In the genomic region with DNA sequence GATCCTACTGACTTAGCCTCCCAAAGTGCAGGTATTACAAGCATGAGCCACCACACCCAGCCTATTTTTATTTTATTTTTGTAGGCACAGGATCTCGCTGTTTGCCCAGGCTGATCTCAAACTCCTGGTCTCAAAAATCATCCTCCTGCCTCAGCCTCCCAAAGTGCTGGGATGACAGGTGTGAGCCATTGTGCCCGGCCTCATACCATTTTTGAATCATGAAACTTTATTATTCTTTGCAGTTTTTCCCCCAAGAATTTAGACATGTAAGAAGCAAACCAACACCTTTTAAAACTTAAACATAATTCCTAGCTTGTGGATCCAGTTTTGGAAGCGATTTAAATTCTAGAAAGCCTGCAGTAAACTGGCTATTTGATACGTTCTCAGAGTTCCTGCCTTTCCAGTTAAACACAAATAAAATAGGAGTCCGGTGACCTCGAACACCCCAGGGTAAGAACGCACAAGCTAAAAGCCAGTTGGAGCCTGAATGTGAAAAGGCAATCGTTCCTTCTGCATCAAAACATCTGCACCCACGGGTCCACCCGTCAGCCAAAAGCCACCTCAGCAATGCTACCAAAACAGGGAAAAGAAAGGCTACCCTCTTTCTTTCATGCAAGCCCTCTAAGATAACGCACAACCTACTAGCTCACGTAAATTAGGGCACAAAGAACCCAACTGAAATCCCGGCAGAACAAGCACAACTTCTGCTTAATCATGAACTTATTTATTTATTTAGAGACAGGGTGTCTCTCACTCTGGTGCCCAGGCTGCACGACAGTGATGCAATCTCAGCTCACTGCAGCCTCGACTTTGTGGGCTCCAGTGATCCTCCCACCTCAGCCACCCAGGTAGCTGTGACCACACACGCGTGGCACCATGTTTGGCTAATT, we compare ENCODE assay signal across 1 cellular context.
TF ChIP-seq lines count a peak whose summit lies in the region.
"Not testable (repeated sequence)": the region's sequence is repeated elsewhere in the genome, so short reads cannot be mapped to it uniquely, and the experiment has no call there.

No MANE protein-coding gene starts in this region.

TF ChIP-seq in K562, 482 proteins besides CTCF, POLR2A, EP300 and RAD21:
- TF ChIP-seq, protein P1, sequence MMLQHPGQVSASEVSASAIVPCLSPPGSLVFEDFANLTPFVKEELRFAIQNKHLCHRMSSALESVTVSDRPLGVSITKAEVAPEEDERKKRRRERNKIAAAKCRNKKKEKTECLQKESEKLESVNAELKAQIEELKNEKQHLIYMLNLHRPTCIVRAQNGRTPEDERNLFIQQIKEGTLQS (IDR thresholded peaks at IDR 0.05) = peak; percentile 31; the same call in 1 of the 2 replicates
- TF ChIP-seq, protein P1 (CRISPR knock-in tag; conservative IDR thresholded peaks at IDR 0.05) = not testable (repeated sequence)
- TF ChIP-seq, protein P2, sequence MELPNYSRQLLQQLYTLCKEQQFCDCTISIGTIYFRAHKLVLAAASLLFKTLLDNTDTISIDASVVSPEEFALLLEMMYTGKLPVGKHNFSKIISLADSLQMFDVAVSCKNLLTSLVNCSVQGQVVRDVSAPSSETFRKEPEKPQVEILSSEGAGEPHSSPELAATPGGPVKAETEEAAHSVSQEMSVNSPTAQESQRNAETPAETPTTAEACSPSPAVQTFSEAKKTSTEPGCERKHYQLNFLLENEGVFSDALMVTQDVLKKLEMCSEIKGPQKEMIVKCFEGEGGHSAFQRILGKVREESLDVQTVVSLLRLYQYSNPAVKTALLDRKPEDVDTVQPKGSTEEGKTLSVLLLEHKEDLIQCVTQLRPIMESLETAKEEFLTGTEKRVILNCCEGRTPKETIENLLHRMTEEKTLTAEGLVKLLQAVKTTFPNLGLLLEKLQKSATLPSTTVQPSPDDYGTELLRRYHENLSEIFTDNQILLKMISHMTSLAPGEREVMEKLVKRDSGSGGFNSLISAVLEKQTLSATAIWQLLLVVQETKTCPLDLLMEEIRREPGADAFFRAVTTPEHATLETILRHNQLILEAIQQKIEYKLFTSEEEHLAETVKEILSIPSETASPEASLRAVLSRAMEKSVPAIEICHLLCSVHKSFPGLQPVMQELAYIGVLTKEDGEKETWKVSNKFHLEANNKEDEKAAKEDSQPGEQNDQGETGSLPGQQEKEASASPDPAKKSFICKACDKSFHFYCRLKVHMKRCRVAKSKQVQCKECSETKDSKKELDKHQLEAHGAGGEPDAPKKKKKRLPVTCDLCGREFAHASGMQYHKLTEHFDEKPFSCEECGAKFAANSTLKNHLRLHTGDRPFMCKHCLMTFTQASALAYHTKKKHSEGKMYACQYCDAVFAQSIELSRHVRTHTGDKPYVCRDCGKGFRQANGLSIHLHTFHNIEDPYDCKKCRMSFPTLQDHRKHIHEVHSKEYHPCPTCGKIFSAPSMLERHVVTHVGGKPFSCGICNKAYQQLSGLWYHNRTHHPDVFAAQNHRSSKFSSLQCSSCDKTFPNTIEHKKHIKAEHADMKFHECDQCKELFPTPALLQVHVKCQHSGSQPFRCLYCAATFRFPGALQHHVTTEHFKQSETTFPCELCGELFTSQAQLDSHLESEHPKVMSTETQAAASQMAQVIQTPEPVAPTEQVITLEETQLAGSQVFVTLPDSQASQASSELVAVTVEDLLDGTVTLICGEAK (IDR thresholded peaks at IDR 0.05) = peak; percentile 80
- TF ChIP-seq, protein P2 (CRISPR knock-in tag; IDR thresholded peaks at IDR 0.05) = not testable (repeated sequence)
